In the genomic region with DNA sequence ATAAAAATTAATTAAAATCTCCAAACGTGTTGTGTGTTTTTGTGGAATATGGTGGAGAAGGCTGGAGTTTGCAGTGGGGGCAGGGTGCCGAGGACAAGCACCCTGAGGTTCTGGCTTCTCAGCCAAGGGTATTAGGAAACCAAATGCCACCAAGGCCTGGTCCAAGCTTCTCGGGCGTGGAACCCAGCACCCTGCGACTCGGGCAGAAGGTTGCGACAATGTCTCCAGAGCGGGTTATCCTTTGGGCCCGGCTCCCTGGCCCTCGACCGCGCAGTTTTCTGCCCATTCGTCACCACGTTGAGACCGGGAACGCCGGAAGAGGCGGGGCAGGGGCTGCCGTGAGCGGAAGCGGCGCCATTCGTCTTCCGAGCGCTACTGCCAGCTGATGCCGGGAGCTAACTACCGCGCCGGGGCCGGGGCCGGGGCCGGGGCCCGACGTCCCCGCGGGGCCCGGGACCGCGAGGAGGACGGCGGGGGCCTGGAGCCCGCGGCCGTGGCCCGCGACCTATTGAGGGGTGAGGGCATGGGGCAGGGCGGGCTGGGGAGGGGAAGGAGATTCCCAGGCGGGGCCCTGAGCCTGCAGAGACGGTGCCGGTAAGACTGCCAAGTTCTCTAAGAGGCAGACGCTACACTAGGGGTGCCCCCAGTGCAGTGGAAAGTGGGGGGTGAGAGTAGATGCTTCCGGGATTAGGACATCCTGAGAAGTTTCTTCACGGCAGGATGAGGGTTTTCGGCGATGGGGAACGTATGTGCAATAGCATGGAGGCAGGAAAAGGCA, we compare ENCODE assay signal across 8 cellular contexts. TPM values are rescaled to one million over a fixed set of nuclear protein-coding genes. Genes with fewer than 3 reads are reported as not detected.
DNase-seq lines count a peak whose midpoint lies in the region; ATAC-seq and TF ChIP-seq lines count a peak whose summit lies in the region.

Gene RRP36, plus strand, starts transcription at position 354 of the 778 bp plus-strand sequence. Its CDS starts 32 bp downstream, at position 386.

- peak; percentile 14 for DNase-seq in GM04503 (ENCODE audit: low read depth)
- peak; percentile 69 for DNase-seq in NCI-H2029 (lab: John Stamatoyannopoulos, UW)
- peak; percentile 78 for DNase-seq in UCSD-AML1 (lab: John Stamatoyannopoulos, UW; ENCODE audit: unreplicated experiment)
- DNase-seq in skeletal muscle cell (ENCODE audit: low read depth), result no peak
- DNase-seq in GOT3 (lab: John Stamatoyannopoulos, UW), result no peak

- no peak for TF ChIP-seq CTCF in brain (conservative IDR thresholded peaks at IDR 0.05)

- no peaks in the 10 kb centered on the region for H3K9me3 ChIP-seq in iPS-15b (ENCODE audit: control insufficient read depth, insufficient read depth, low read length)

- peak within 1 kb of the TSS; percentile 96 to 100 (median 98) for H3K4me3 Mint-ChIP-seq in brain

- no peaks in the 10 kb centered on the region for H3K27me3 ChIP-seq in iPS-15b (ENCODE audit: control insufficient read depth, insufficient read depth, low read length)

- ATAC-seq in HG02623 (IDR thresholded peaks at IDR 0.05; ENCODE audit: unreplicated experiment), result peak; percentile 79

- H3K4me1 Mint-ChIP-seq in brain, result peaks cover 45% of the 10 kb centered on the region

- peak within 1 kb of the TSS; percentile 94 to 98 (median 97) for H3K27ac Mint-ChIP-seq in brain

- no peaks in the 10 kb centered on the region for H3K4me1 ChIP-seq in iPS-15b (ENCODE audit: control insufficient read depth, insufficient read depth, low read length)

- peaks cover 50% of the 10 kb centered on the region for H3K36me3 Mint-ChIP-seq in brain

- H3K9me3 Mint-ChIP-seq in brain, result peaks cover 0 to 1% (median 0%) of the 10 kb centered on the region in 5 experiments

- peak within 1 kb of the TSS; percentile 99 for H3K9ac ChIP-seq in iPS-15b (ENCODE audit: low read depth, low read length)

- H3K4me3 ChIP-seq in iPS-15b (ENCODE audit: low read depth, low read length), result peak within 1 kb of the TSS; percentile 100
- H3K4me3 ChIP-seq in skeletal muscle cell (ENCODE audit: low read depth, low read length), result peak within 1 kb of the TSS; percentile 98

- peaks cover 42% of the 10 kb centered on the region for H3K36me3 ChIP-seq in iPS-15b (ENCODE audit: control insufficient read depth, insufficient read depth, low read length)

- H3K27me3 Mint-ChIP-seq in brain, result peaks cover 7% of the 10 kb centered on the region

RNA-seq across cellular contexts. Expression of gene RRP36, which starts in this region (rescaled TPM):
- polyA plus RNA-seq in brain (ENCODE audit: insufficient read depth, low read depth, low replicate concordance), result 58.7 TPM

Comparison
In these comparisons a context has a peak if more than half of its experiments do, and no peak if none do; other contexts are left out.
1. DNase-seq: peak in GM04503 (single experiment), NCI-H2029 (single experiment) and UCSD-AML1 (single experiment); none in skeletal muscle cell (single experiment) and GOT3 (single experiment).